In the genomic region with DNA sequence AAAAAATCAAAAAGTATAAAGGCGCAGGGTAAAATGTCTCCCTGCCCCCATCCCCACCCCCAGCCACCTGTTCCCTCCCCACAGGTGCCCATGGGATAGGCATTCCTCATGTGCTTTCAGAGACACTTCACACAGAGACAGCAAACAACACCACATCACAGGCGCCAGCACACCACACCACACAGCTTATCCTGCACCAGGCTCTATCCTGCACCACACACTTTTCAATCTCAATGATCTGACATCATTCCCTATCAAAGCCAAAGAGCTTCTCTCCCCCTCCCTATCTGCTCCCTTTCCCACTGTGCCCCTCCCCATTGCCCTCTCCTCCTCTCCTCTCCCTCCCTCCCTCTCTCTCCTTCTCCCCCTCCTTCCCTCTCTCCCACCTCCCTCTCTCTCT, we compare ENCODE assay signal across 24 cellular contexts. TPM values are rescaled to one million over a fixed set of nuclear protein-coding genes. Genes with fewer than 3 reads are reported as not detected.
DNase-seq lines count a peak whose midpoint lies in the region; ATAC-seq and TF ChIP-seq lines count a peak whose summit lies in the region.
"Had no signal": no experiment of that assay in that cellular context is flagged by ENCODE, and none has a peak within 500 bp of the region (broad histone marks: within the 10 kb centered on the region; RNA-seq: fewer than 3 reads in every experiment).

No MANE protein-coding gene starts in this region.

- DNase-seq in activated CD8-positive, alpha-beta T cell treated with anti-CD3 and anti-CD28 coated beads, Interleukin-2, amount 10 ng/mL, durations not matched to agents 7 days and 5 days = no peak
- no peak for DNase-seq in activated CD8-positive, alpha-beta T cell treated with anti-CD3 and anti-CD28 coated beads for 36 hours
- DNase-seq in NCI-H2107 treated with DMSO at 0.1 percent for 48 hours (lab: John Stamatoyannopoulos, UW; ENCODE audit: unreplicated experiment) = peak; percentile 75
- peak; percentile 58 for DNase-seq in thyroid gland
- no peak for DNase-seq in NCI-H1105 treated with DMSO at 0.1 percent for 48 hours (lab: John Stamatoyannopoulos, UW)
- DNase-seq in HCEC 1CT = no peak
- DNase-seq: ACHN; activated CD4-positive, CD25-positive, alpha-beta regulatory T cell; esophagus squamous epithelium; left ventricle myocardium inferior; NCI-H524; SHP77 treated with DMSO at 0.1 percent for 48 hours had no signal

- peaks cover 19 to 23% of the 10 kb centered on the region in 2 donors for H3K4me1 ChIP-seq in thyroid gland
- H3K4me1 ChIP-seq: breast epithelium, left ventricle myocardium inferior had no signal

- intact Hi-C loops in activated CD8-positive, alpha-beta T cell treated with anti-CD3 and anti-CD28 coated beads for 36 hours (cut with micrococcal nuclease) = no loop called here
- intact Hi-C loops in thyroid gland (cut with DNase I) = no loop called here

- H3K9me3 ChIP-seq in thyroid gland = no peaks in the 10 kb centered on the region
- H3K9me3 ChIP-seq: breast epithelium, esophagus squamous epithelium, left ventricle myocardium inferior had no signal

- no peak overlapping the region for H3K4me3 ChIP-seq in thyroid gland (replicated peaks in 1 of 3)
- H3K4me3 ChIP-seq: esophagus squamous epithelium, left ventricle myocardium inferior had no signal

- TF ChIP-seq CTCF in activated CD8-positive, alpha-beta T cell treated with anti-CD3 and anti-CD28 coated beads for 36 hours (IDR thresholded peaks at IDR 0.05) = no peak
- TF ChIP-seq CTCF in thyroid gland (IDR thresholded peaks at IDR 0.05) = no peak

- no peaks in the 10 kb centered on the region for H3K9me3 Mint-ChIP-seq in activated CD8-positive, alpha-beta T cell treated with anti-CD3 and anti-CD28 coated beads, Interleukin-2, amount 10 ng/mL, durations not matched to agents 7 days and 5 days (ENCODE audit: insufficient read depth)
- H3K9me3 Mint-ChIP-seq in activated CD8-positive, alpha-beta T cell treated with anti-CD3 and anti-CD28 coated beads for 36 hours = no peaks in the 10 kb centered on the region
- H3K9me3 Mint-ChIP-seq: activated T-helper 1 cell treated with anti-CD3 and anti-CD28 coated beads, Interleukin-12 subunit alpha, Interleukin-12 subunit beta, Interleukin-2, Interleukin-4 antibody, amounts not matched to agents 30 ng/mL and 10 ng/mL and 1 ng/mL, durations not matched to agents 14 hours and 24 hours and 36 hours; stimulated activated naive CD8-positive, alpha-beta T cell treated with anti-CD3 and anti-CD28 coated beads, Interleukin-15, Interleukin-2, amounts not matched to agents 100 ng/mL and 50 ng/mL, for 24 hours; T-helper 1 cell treated with Interleukin-12 subunit alpha and Interleukin-12 subunit beta and Interleukin-4 antibody, amounts not matched to agents 30 μg/mL and 1 μg/mL, for 36 hours had no signal

- no peak for TF ChIP-seq POLR2A in thyroid gland (IDR thresholded peaks at IDR 0.05)

- peaks cover 70% of the 10 kb centered on the region for H3K4me1 Mint-ChIP-seq in activated CD8-positive, alpha-beta T cell treated with anti-CD3 and anti-CD28 coated beads, Interleukin-2, amount 10 ng/mL, durations not matched to agents 7 days and 5 days (ENCODE audit: low read depth)
- peaks cover 31% of the 10 kb centered on the region for H3K4me1 Mint-ChIP-seq in activated CD8-positive, alpha-beta T cell treated with anti-CD3 and anti-CD28 coated beads for 36 hours (ENCODE audit: low read depth)

- no peak overlapping the region for H3K4me3 Mint-ChIP-seq in activated CD8-positive, alpha-beta T cell treated with anti-CD3 and anti-CD28 coated beads, Interleukin-2, amount 10 ng/mL, durations not matched to agents 7 days and 5 days
- H3K4me3 Mint-ChIP-seq in activated CD8-positive, alpha-beta T cell treated with anti-CD3 and anti-CD28 coated beads for 36 hours = no peak overlapping the region
- H3K4me3 Mint-ChIP-seq: activated T-helper 1 cell treated with anti-CD3 and anti-CD28 coated beads, Interleukin-12 subunit alpha, Interleukin-12 subunit beta, Interleukin-2, Interleukin-4 antibody, amounts not matched to agents 30 ng/mL and 10 ng/mL and 1 ng/mL, durations not matched to agents 14 hours and 24 hours and 36 hours; stimulated activated naive CD8-positive, alpha-beta T cell treated with anti-CD3 and anti-CD28 coated beads, Interleukin-15, Interleukin-2, amounts not matched to agents 100 ng/mL and 50 ng/mL, for 24 hours; T-helper 1 cell treated with Interleukin-12 subunit alpha and Interleukin-12 subunit beta and Interleukin-4 antibody, amounts not matched to agents 30 μg/mL and 1 μg/mL, for 36 hours had no signal

- POLR2A ChIA-PET in activated CD8-positive, alpha-beta T cell treated with anti-CD3 and anti-CD28 coated beads, Interleukin-2, amount 10 ng/mL, durations not matched to agents 7 days and 5 days (lab: Charles Lee) = interaction anchor here (0.7 to 1.2 kb wide), 2 partner anchors 8 to 11 kb away, joined by 3 to 4 read pairs; no protein-coding TSS in a partner anchor
- POLR2A ChIA-PET in activated CD8-positive, alpha-beta T cell treated with anti-CD3 and anti-CD28 coated beads for 36 hours (lab: Charles Lee) = no interaction called here

- no peaks in the 10 kb centered on the region for H3K27me3 Mint-ChIP-seq in activated CD8-positive, alpha-beta T cell treated with anti-CD3 and anti-CD28 coated beads, Interleukin-2, amount 10 ng/mL, durations not matched to agents 7 days and 5 days (ENCODE audit: low read depth)
- H3K27me3 Mint-ChIP-seq in activated CD8-positive, alpha-beta T cell treated with anti-CD3 and anti-CD28 coated beads for 36 hours = peaks cover 4% of the 10 kb centered on the region

- peak overlapping the region; percentile 67 for H3K27ac Mint-ChIP-seq in activated CD8-positive, alpha-beta T cell treated with anti-CD3 and anti-CD28 coated beads, Interleukin-2, amount 10 ng/mL, durations not matched to agents 7 days and 5 days
- no peak overlapping the region for H3K27ac Mint-ChIP-seq in activated CD8-positive, alpha-beta T cell treated with anti-CD3 and anti-CD28 coated beads for 36 hours
- H3K27ac Mint-ChIP-seq: activated T-helper 1 cell treated with anti-CD3 and anti-CD28 coated beads, Interleukin-12 subunit alpha, Interleukin-12 subunit beta, Interleukin-2, Interleukin-4 antibody, amounts not matched to agents 30 ng/mL and 10 ng/mL and 1 ng/mL, durations not matched to agents 14 hours and 24 hours and 36 hours had no signal

- no peaks in the 10 kb centered on the region for H3K36me3 ChIP-seq in thyroid gland
- H3K36me3 ChIP-seq: breast epithelium, esophagus squamous epithelium, left ventricle myocardium inferior had no signal

- H3K36me3 Mint-ChIP-seq in activated CD8-positive, alpha-beta T cell treated with anti-CD3 and anti-CD28 coated beads, Interleukin-2, amount 10 ng/mL, durations not matched to agents 7 days and 5 days (ENCODE audit: low read depth) = no peaks in the 10 kb centered on the region
- H3K36me3 Mint-ChIP-seq in activated CD8-positive, alpha-beta T cell treated with anti-CD3 and anti-CD28 coated beads for 36 hours (ENCODE audit: low read depth) = no peaks in the 10 kb centered on the region

- WGBS in thyroid gland, 2 donors = 44 to 56% methylated on average over 2 of the region's 2 CpGs

- H3K27me3 ChIP-seq in thyroid gland = no peaks in the 10 kb centered on the region
- H3K27me3 ChIP-seq: breast epithelium had no signal

- CTCF ChIA-PET in activated CD8-positive, alpha-beta T cell treated with anti-CD3 and anti-CD28 coated beads, Interleukin-2, amount 10 ng/mL, durations not matched to agents 7 days and 5 days (lab: Charles Lee) = interaction anchor here (0.8 to 1.3 kb wide), 3 partner anchors 10 to 138 kb away, joined by 3 read pairs; a partner anchor contains a TSS
- CTCF ChIA-PET in activated CD8-positive, alpha-beta T cell treated with anti-CD3 and anti-CD28 coated beads for 36 hours (lab: Charles Lee) = interaction anchor here (0.9 to 2.1 kb wide), 4 partner anchors 8 to 113 kb away, joined by 3 to 8 read pairs (median 4); a partner anchor contains a TSS

- H3K27ac ChIP-seq in cingulate gyrus (ENCODE audit: low read depth, low read length) (peak overlapping the region; percentile 34), thyroid gland (peak overlapping the region; percentile 40 to 84 (median 54))
- H3K27ac ChIP-seq: breast epithelium, esophagus squamous epithelium, HL-60, left ventricle myocardium inferior had no signal

- no peak for ATAC-seq in activated CD8-positive, alpha-beta T cell treated with anti-CD3 and anti-CD28 coated beads, Interleukin-2, amount 10 ng/mL, durations not matched to agents 7 days and 5 days
- ATAC-seq in activated CD8-positive, alpha-beta T cell treated with anti-CD3 and anti-CD28 coated beads for 36 hours = no peak
- ATAC-seq in GM19455 (IDR thresholded peaks at IDR 0.05; ENCODE audit: unreplicated experiment) = no peak

RNA-seq across cellular contexts. Expression of a gene that starts 15.5 kb away (rescaled TPM):
- 1 to 10 TPM in 1 of 2 experiments, under 1 TPM in 1; 0.39 to 1.2 TPM for total RNA-seq in activated CD8-positive, alpha-beta T cell treated with anti-CD3 and anti-CD28 coated beads, Interleukin-2, amount 10 ng/mL, durations not matched to agents 7 days and 5 days
- total RNA-seq in activated CD8-positive, alpha-beta T cell treated with anti-CD3 and anti-CD28 coated beads for 36 hours = under 1 TPM; 0.72 to 0.77 TPM
- not detected for total RNA-seq in thyroid gland
- total RNA-seq: activated T-helper 1 cell treated with anti-CD3 and anti-CD28 coated beads, Interleukin-12 subunit alpha, Interleukin-12 subunit beta, Interleukin-2, Interleukin-4 antibody, amounts not matched to agents 30 ng/mL and 10 ng/mL and 1 ng/mL, durations not matched to agents 14 hours and 24 hours and 36 hours; dermis microvascular lymphatic vessel endothelial cell; H4; OCI-LY7; osteocyte; urinary bladder had no signal

Comparison
In these comparisons a context has a peak if more than half of its experiments do, and no peak if none do; other contexts are left out.
1. DNase-seq: peak in NCI-H2107 treated with DMSO at 0.1 percent for 48 hours (single experiment) and thyroid gland (2 of 2); none in activated CD8-positive, alpha-beta T cell treated with anti-CD3 and anti-CD28 coated beads, Interleukin-2, amount 10 ng/mL, durations not matched to agents 7 days and 5 days (single experiment), activated CD8-positive, alpha-beta T cell treated with anti-CD3 and anti-CD28 coated beads for 36 hours (single experiment), NCI-H1105 treated with DMSO at 0.1 percent for 48 hours (single experiment) and HCEC 1CT (single experiment).